Comparison of ENCODE assay signal across 8 cellular contexts in genomic region chr1:20507564-20508410, GRCh38. TPM values are rescaled to one million over a fixed set of nuclear protein-coding genes. Genes with fewer than 3 reads are reported as not detected.
A peak's percentile ranks its signal among the peaks of the same experiment; 100 is the strongest.
DNase-seq lines count a peak whose midpoint lies in the region; ATAC-seq and TF ChIP-seq lines count a peak whose summit lies in the region.

A gene with protein sequence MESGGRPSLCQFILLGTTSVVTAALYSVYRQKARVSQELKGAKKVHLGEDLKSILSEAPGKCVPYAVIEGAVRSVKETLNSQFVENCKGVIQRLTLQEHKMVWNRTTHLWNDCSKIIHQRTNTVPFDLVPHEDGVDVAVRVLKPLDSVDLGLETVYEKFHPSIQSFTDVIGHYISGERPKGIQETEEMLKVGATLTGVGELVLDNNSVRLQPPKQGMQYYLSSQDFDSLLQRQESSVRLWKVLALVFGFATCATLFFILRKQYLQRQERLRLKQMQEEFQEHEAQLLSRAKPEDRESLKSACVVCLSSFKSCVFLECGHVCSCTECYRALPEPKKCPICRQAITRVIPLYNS (minus strand): TSS chr1:20508151. CDS start chr1:20508024, 127 bp downstream.

- H3K27ac ChIP-seq in cardiac muscle cell, result peak within 1 kb of the TSS; percentile 82
- peak within 1 kb of the TSS; percentile 85 for H3K27ac ChIP-seq in parathyroid adenoma
- peak within 1 kb of the TSS; percentile 78 to 82 for H3K27ac ChIP-seq in tibial artery

- H3K79me2 ChIP-seq in parathyroid adenoma, result peaks cover 14% of the 10 kb centered on the region

- H3K36me3 ChIP-seq in adipocyte (ENCODE audit: control insufficient read depth, insufficient read depth, low read length, severe bottlenecking), result peaks cover 5% of the 10 kb centered on the region
- no peaks in the 10 kb centered on the region for H3K36me3 ChIP-seq in cardiac muscle cell
- no peaks in the 10 kb centered on the region for H3K36me3 ChIP-seq in parathyroid adenoma (ENCODE audit: control insufficient read depth, insufficient read depth, low read length)
- H3K36me3 ChIP-seq in tibial artery, result peaks cover 2 to 16% (median 13%) of the 10 kb centered on the region in 3 donors

- H3K9ac ChIP-seq in adipocyte (ENCODE audit: low read length), result peak within 1 kb of the TSS; percentile 97
- peak within 1 kb of the TSS; percentile 76 for H3K9ac ChIP-seq in parathyroid adenoma

- peak within 1 kb of the TSS; percentile 97 for H3K4me2 ChIP-seq in parathyroid adenoma (ENCODE audit: low read length)

- peak within 1 kb of the TSS; percentile 93 for H2AFZ ChIP-seq in parathyroid adenoma

- no peaks in the 10 kb centered on the region for H3K27me3 ChIP-seq in adipocyte (replicated peaks; ENCODE audit: control insufficient read depth, insufficient read depth, low read length)
- peaks cover 38% of the 10 kb centered on the region for H3K27me3 ChIP-seq in cardiac muscle cell
- H3K27me3 ChIP-seq in parathyroid adenoma (ENCODE audit: control insufficient read depth, insufficient read depth, low read length), result no peaks in the 10 kb centered on the region
- peaks cover 0 to 16% of the 10 kb centered on the region in 2 donors for H3K27me3 ChIP-seq in tibial artery

- peaks cover 26% of the 10 kb centered on the region for H3K4me1 ChIP-seq in adipocyte (ENCODE audit: control insufficient read depth, insufficient read depth, low read length)
- H3K4me1 ChIP-seq in cardiac muscle cell (ENCODE audit: low read depth), result peaks cover 5% of the 10 kb centered on the region
- H3K4me1 ChIP-seq in parathyroid adenoma, result peaks cover 3% of the 10 kb centered on the region
- peaks cover 0 to 36% (median 20%) of the 10 kb centered on the region in 4 donors for H3K4me1 ChIP-seq in tibial artery

- TF ChIP-seq CTCF in cardiac muscle cell (IDR thresholded peaks at IDR 0.05; ENCODE audit: low read depth, low read length) (no peak), parathyroid adenoma (IDR thresholded peaks at IDR 0.05) (no peak), tibial artery (IDR thresholded peaks at IDR 0.05) (no peak)

- intact Hi-C loops in tibial artery (cut with DNase I; ENCODE audit: low total_unique reads), result no loop called here

- H3K9me3 ChIP-seq in adipocyte (ENCODE audit: control insufficient read depth, low read length) (no peaks in the 10 kb centered on the region), cardiac muscle cell (ENCODE audit: low read depth) (no peaks in the 10 kb centered on the region), parathyroid adenoma (ENCODE audit: control insufficient read depth, low read length) (no peaks in the 10 kb centered on the region), tibial artery (no peaks in the 10 kb centered on the region)

- peak within 1 kb of the TSS; percentile 94 for H3K4me3 ChIP-seq in adipocyte (ENCODE audit: low read length)
- H3K4me3 ChIP-seq in cardiac muscle cell, result peak within 1 kb of the TSS; percentile 63
- peak within 1 kb of the TSS; percentile 96 for H3K4me3 ChIP-seq in parathyroid adenoma (ENCODE audit: low read depth, low read length)
- peak within 1 kb of the TSS; percentile 78 to 85 for H3K4me3 ChIP-seq in tibial artery

- DNase-seq in NCI-H1436 treated with DMSO at 0.1 percent for 48 hours (lab: John Stamatoyannopoulos, UW), result peak; percentile 46
- peak; percentile 87 for DNase-seq in T follicular helper cell (ENCODE audit: low read depth)
- peak; percentile 97 for DNase-seq in adipocyte (ENCODE audit: low read depth)
- DNase-seq in cardiac muscle cell (ENCODE audit: low read depth in 1 of 2, low spot score in 1 of 2), result peak; percentile 94 to 96
- DNase-seq in tibial artery, result peak; percentile 94 to 95

- ATAC-seq in HG02763 (IDR thresholded peaks at IDR 0.05; ENCODE audit: unreplicated experiment), result peak; percentile 89

- TF ChIP-seq POLR2A in GM10847 (IDR thresholded peaks at IDR 0.05; ENCODE audit: extremely low read depth, insufficient read length), result peak; percentile 63

RNA-seq across cellular contexts. Expression of the gene that starts here (rescaled TPM):
- total RNA-seq in cardiac muscle cell, result 34.4 and 38.1 TPM in 2 replicates
- 42.7 and 45.7 TPM in 2 replicates for polyA plus RNA-seq in cardiac muscle cell

Comparison
In these comparisons a context has a peak if more than half of its experiments do, and no peak if none do; other contexts are left out.
1. Peak in every context shown above with its lines: DNase-seq, ATAC-seq, H3K4me3 ChIP-seq and H3K27ac ChIP-seq.
2. DNase-seq: peak in every context shown above with its lines; median percentile 97 in adipocyte; 95 in cardiac muscle cell; 94 in tibial artery; 87 in T follicular helper cell; 46 in NCI-H1436 treated with DMSO at 0.1 percent for 48 hours.